Comparison of ENCODE assay signal across 10 cellular contexts in genomic region chr3:58010562-58010961, GRCh38. TPM values are rescaled to one million over a fixed set of nuclear protein-coding genes. Genes with fewer than 3 reads are reported as not detected.
DNase-seq lines count a peak whose midpoint lies in the region; ATAC-seq and TF ChIP-seq lines count a peak whose summit lies in the region.
"Had no signal": no experiment of that assay in that cellular context is flagged by ENCODE, and none has a peak within 500 bp of the region (broad histone marks: within the 10 kb centered on the region; RNA-seq: fewer than 3 reads in every experiment).

No MANE protein-coding gene starts in this region.

- H3K36me3 ChIP-seq in left lung (no peaks in the 10 kb centered on the region), thoracic aorta (no peaks in the 10 kb centered on the region), neuronal stem cell (replicated peaks in 1 of 2; ENCODE audit: control insufficient read depth in 2 of 2, insufficient read depth in 2 of 2, low read length in 2 of 2) (no peaks in the 10 kb centered on the region)
- H3K36me3 ChIP-seq: BE2C had no signal

- H2AK5ac ChIP-seq in neuronal stem cell (ENCODE audit: low read depth, low read length): no peak overlapping the region

- no peak overlapping the region for H4K91ac ChIP-seq in neuronal stem cell (ENCODE audit: low read depth, low read length, poor library complexity)

- H3K9me3 ChIP-seq in left lung: no peaks in the 10 kb centered on the region
- no peaks in the 10 kb centered on the region for H3K9me3 ChIP-seq in thoracic aorta
- H3K9me3 ChIP-seq in neuronal stem cell (replicated peaks in 1 of 2; ENCODE audit: control insufficient read depth in 2 of 2, insufficient read depth in 1 of 2, low read depth in 1 of 2, low read length in 2 of 2): no peaks in the 10 kb centered on the region
- H3K9me3 ChIP-seq: BE2C had no signal

- H2BK15ac ChIP-seq in neuronal stem cell (ENCODE audit: low read length): no peak overlapping the region

- H2BK120ac ChIP-seq in neuronal stem cell (ENCODE audit: low read depth, low read length): no peak overlapping the region

- H3K27ac Mint-ChIP-seq in activated CD4-positive, alpha-beta memory T cell treated with anti-CD3 and anti-CD28 coated beads, Interleukin-2, amount 10 ng/mL, durations not matched to agents 7 days and 5 days: peak overlapping the region; percentile 16
- no peak overlapping the region for H3K27ac Mint-ChIP-seq in activated CD4-positive, alpha-beta memory T cell treated with anti-CD3 and anti-CD28 coated beads for 36 hours

- peaks cover 50% of the 10 kb centered on the region for H3K4me1 Mint-ChIP-seq in activated CD4-positive, alpha-beta memory T cell treated with anti-CD3 and anti-CD28 coated beads, Interleukin-2, amount 10 ng/mL, durations not matched to agents 7 days and 5 days
- H3K4me1 Mint-ChIP-seq in activated CD4-positive, alpha-beta memory T cell treated with anti-CD3 and anti-CD28 coated beads for 36 hours (ENCODE audit: low read depth): peaks cover 26% of the 10 kb centered on the region

- H3K27me3 Mint-ChIP-seq in activated CD4-positive, alpha-beta memory T cell treated with anti-CD3 and anti-CD28 coated beads, Interleukin-2, amount 10 ng/mL, durations not matched to agents 7 days and 5 days: no peaks in the 10 kb centered on the region
- H3K27me3 Mint-ChIP-seq in activated CD4-positive, alpha-beta memory T cell treated with anti-CD3 and anti-CD28 coated beads for 36 hours: no peaks in the 10 kb centered on the region

- ATAC-seq in left lung (no peak), thoracic aorta (ENCODE audit: insufficient number of reproducible peaks, low FRiP score, low read depth) (no peak)

- no peak overlapping the region for H3K4ac ChIP-seq in neuronal stem cell (ENCODE audit: low read length)

- H3K9ac ChIP-seq in neuronal stem cell (ENCODE audit: low read depth, low read length, poor library complexity): no peak overlapping the region

- H3K4me2 ChIP-seq in neuronal stem cell (ENCODE audit: insufficient read depth, low read length, poor library complexity, severe bottlenecking): no peak overlapping the region

- intact Hi-C loops in activated CD4-positive, alpha-beta memory T cell treated with anti-CD3 and anti-CD28 coated beads for 36 hours (cut with micrococcal nuclease): no loop called here
- intact Hi-C loops in left lung (cut with DNase I): loop anchor here in 1 of 2 donors (10.0 kb wide), 1 partner anchor 154 kb away; no protein-coding TSS in a partner anchor

- peaks cover 8% of the 10 kb centered on the region for H3K79me1 ChIP-seq in neuronal stem cell (ENCODE audit: low read depth, low read length)

- CTCF ChIA-PET in activated CD4-positive, alpha-beta memory T cell treated with anti-CD3 and anti-CD28 coated beads, Interleukin-2, amount 10 ng/mL, durations not matched to agents 7 days and 5 days (lab: Charles Lee): interaction anchor here (1.0 to 3.5 kb wide), 2 partner anchors 9 to 13 kb away, joined by 3 to 25 read pairs; no protein-coding TSS in a partner anchor
- CTCF ChIA-PET in activated CD4-positive, alpha-beta memory T cell treated with anti-CD3 and anti-CD28 coated beads for 36 hours (lab: Charles Lee): interaction anchor here (0.8 to 2.0 kb wide), 5 partner anchors 12 to 177 kb away, joined by 3 to 5 read pairs (median 3); no protein-coding TSS in a partner anchor

- no peak overlapping the region for H3K4me3 Mint-ChIP-seq in activated CD4-positive, alpha-beta memory T cell treated with anti-CD3 and anti-CD28 coated beads, Interleukin-2, amount 10 ng/mL, durations not matched to agents 7 days and 5 days
- H3K4me3 Mint-ChIP-seq in activated CD4-positive, alpha-beta memory T cell treated with anti-CD3 and anti-CD28 coated beads for 36 hours: no peak overlapping the region

- H3K14ac ChIP-seq in neuronal stem cell (ENCODE audit: low read length): no peak overlapping the region

- no peak overlapping the region for H2BK12ac ChIP-seq in neuronal stem cell (ENCODE audit: low read length)

- H3K23ac ChIP-seq in neuronal stem cell (ENCODE audit: low read depth, low read length, poor library complexity): no peak overlapping the region

- H3K36me3 Mint-ChIP-seq in activated CD4-positive, alpha-beta memory T cell treated with anti-CD3 and anti-CD28 coated beads, Interleukin-2, amount 10 ng/mL, durations not matched to agents 7 days and 5 days (ENCODE audit: low read depth): peaks cover 8% of the 10 kb centered on the region
- H3K36me3 Mint-ChIP-seq in activated CD4-positive, alpha-beta memory T cell treated with anti-CD3 and anti-CD28 coated beads for 36 hours: no peaks in the 10 kb centered on the region

- POLR2A ChIA-PET in activated CD4-positive, alpha-beta memory T cell treated with anti-CD3 and anti-CD28 coated beads, Interleukin-2, amount 10 ng/mL, durations not matched to agents 7 days and 5 days (lab: Charles Lee): interaction anchor here (1.0 to 1.5 kb wide), 2 partner anchors 9 to 12 kb away, joined by 5 to 8 read pairs; no protein-coding TSS in a partner anchor
- POLR2A ChIA-PET in activated CD4-positive, alpha-beta memory T cell treated with anti-CD3 and anti-CD28 coated beads for 36 hours (lab: Charles Lee): interaction anchor here (1.0 kb wide), 1 partner anchor 12 kb away, joined by 3 read pairs; no protein-coding TSS in a partner anchor

- H3K9me3 Mint-ChIP-seq in activated CD4-positive, alpha-beta memory T cell treated with anti-CD3 and anti-CD28 coated beads, Interleukin-2, amount 10 ng/mL, durations not matched to agents 7 days and 5 days: no peaks in the 10 kb centered on the region
- no peaks in the 10 kb centered on the region for H3K9me3 Mint-ChIP-seq in activated CD4-positive, alpha-beta memory T cell treated with anti-CD3 and anti-CD28 coated beads for 36 hours

- WGBS in neuronal stem cell (ENCODE audit: extremely low coverage in 2 of 2, insufficient read length in 2 of 2, insufficient replicate concordance in 1 of 2), 2 donors: no CpG with 5 or more reads among the region's 5 CpGs

- H2BK5ac ChIP-seq in neuronal stem cell (ENCODE audit: low read length): no peak overlapping the region

- no peak for DNase-seq in activated CD4-positive, alpha-beta memory T cell treated with anti-CD3 and anti-CD28 coated beads, Interleukin-2, amount 10 ng/mL, durations not matched to agents 7 days and 5 days
- no peak for DNase-seq in activated CD4-positive, alpha-beta memory T cell treated with anti-CD3 and anti-CD28 coated beads for 36 hours
- no peak for DNase-seq in astrocyte of the spinal cord (ENCODE audit: low read depth, low spot score)
- DNase-seq in left lung: no peak
- no peak for DNase-seq in thoracic aorta (ENCODE audit: low spot score)
- no peak for DNase-seq in amygdala (lab: John Stamatoyannopoulos, UW)
- no peak for DNase-seq in NCI-H526 (lab: John Stamatoyannopoulos, UW)
- DNase-seq in neuronal stem cell (ENCODE audit: low spot score): no peak
- DNase-seq: BE2C, cerebellar nuclear complex had no signal

- H4K8ac ChIP-seq in neuronal stem cell (ENCODE audit: low read depth, low read length): no peak overlapping the region

- in situ Hi-C loops in astrocyte of the spinal cord (cut with HindIII; ENCODE audit: low sequenced_read_pairs): no loop called here

- peak overlapping the region; percentile 99 for H3K4me3 ChIP-seq in astrocyte of the spinal cord (ENCODE audit: low read depth, low read length)
- H3K4me3 ChIP-seq in left lung: peak overlapping the region; percentile 67 to 75
- H3K4me3 ChIP-seq in thoracic aorta: peak overlapping the region; percentile 90
- no peak overlapping the region for H3K4me3 ChIP-seq in neuronal stem cell (ENCODE audit: low read length in 2 of 2)

- peaks cover 18 to 44% of the 10 kb centered on the region in 2 donors for H3K4me1 ChIP-seq in left lung
- H3K4me1 ChIP-seq in thoracic aorta (ENCODE audit: control insufficient read depth in 1 of 2, low read depth in 2 of 2): peaks cover 28 to 53% of the 10 kb centered on the region in 2 donors
- H3K4me1 ChIP-seq in neuronal stem cell (ENCODE audit: control insufficient read depth in 2 of 2, insufficient read depth in 1 of 2, low read depth in 1 of 2, low read length in 2 of 2): peaks cover 9 to 10% of the 10 kb centered on the region in 2 donors

- H3K27me3 ChIP-seq in left lung (no peaks in the 10 kb centered on the region), thoracic aorta (replicated peaks; ENCODE audit: insufficient read depth) (no peaks in the 10 kb centered on the region), neuronal stem cell (ENCODE audit: control insufficient read depth in 3 of 3, insufficient read depth in 3 of 3, low read depth in 1 of 3, low read length in 3 of 3) (no peaks in the 10 kb centered on the region)
- H3K27me3 ChIP-seq: BE2C had no signal

- H3K18ac ChIP-seq in neuronal stem cell (ENCODE audit: low read length): no peak overlapping the region

- TF ChIP-seq CTCF in astrocyte of the spinal cord (IDR thresholded peaks at IDR 0.05; ENCODE audit: low read depth, low read length): no peak
- TF ChIP-seq CTCF in left lung (IDR thresholded peaks at IDR 0.05): no peak
- no peak for TF ChIP-seq CTCF in thoracic aorta (IDR thresholded peaks at IDR 0.05)

- H3K27ac ChIP-seq in left lung: peak overlapping the region; percentile 43 to 45
- peak overlapping the region; percentile 49 to 80 for H3K27ac ChIP-seq in thoracic aorta
- H3K27ac ChIP-seq in neuronal stem cell (replicated peaks; ENCODE audit: low read length): no peak overlapping the region

- H2AFZ ChIP-seq in neuronal stem cell (ENCODE audit: low read length): no peak overlapping the region

RNA-seq across cellular contexts. Expression of gene FLNB, which starts 2.3 kb away (rescaled TPM):
- 10 to 100 TPM; 33.3 to 37.9 TPM for total RNA-seq in activated CD4-positive, alpha-beta memory T cell treated with anti-CD3 and anti-CD28 coated beads, Interleukin-2, amount 10 ng/mL, durations not matched to agents 7 days and 5 days
- 10 to 100 TPM; 23.1 to 26.0 TPM for total RNA-seq in activated CD4-positive, alpha-beta memory T cell treated with anti-CD3 and anti-CD28 coated beads for 36 hours
- total RNA-seq in left lung (100 to 1,000 TPM in 1 of 2 donors, 10 to 100 TPM in 1; 80.1 to 126 TPM), thoracic aorta (100 to 1,000 TPM in 1 of 2 donors, 10 to 100 TPM in 1; 96.9 to 139 TPM)
- 19.0 TPM for polyA plus RNA-seq in neuronal stem cell (2013, experiment 1 of 2)
- 20.1 TPM for polyA plus RNA-seq in neuronal stem cell (2013, experiment 2 of 2)

Comparison
In these comparisons a context has a peak if more than half of its experiments do, and no peak if none do; other contexts are left out.
1. H3K4me3 ChIP-seq: peak in astrocyte of the spinal cord (single experiment), left lung (2 of 2) and thoracic aorta (single experiment); none in neuronal stem cell (0 of 2).